9 cellular contexts compared by ENCODE assay signal in genomic region chr13:50106559-50106958, GRCh38.
DNase-seq lines count a peak whose midpoint lies in the region; ATAC-seq and TF ChIP-seq lines count a peak whose summit lies in the region.
"Had no signal": no experiment of that assay in that cellular context is flagged by ENCODE, and none has a peak within 500 bp of the region (broad histone marks: within the 10 kb centered on the region; RNA-seq: fewer than 3 reads in every experiment).

No MANE protein-coding gene starts in this region.

- peaks cover 19% of the 10 kb centered on the region for H3K4me1 ChIP-seq in CD8-positive, alpha-beta T cell (ENCODE audit: insufficient read depth, low read length)

- ATAC-seq in CD8-positive, alpha-beta T cell = peak; percentile 44
- peak; percentile 64 for ATAC-seq in GM19328 (IDR thresholded peaks at IDR 0.05; ENCODE audit: unreplicated experiment)
- ATAC-seq in HG03196 (IDR thresholded peaks at IDR 0.05; ENCODE audit: unreplicated experiment) = peak; percentile 85
- no peak for ATAC-seq in left ventricle myocardium superior

- no peak for DNase-seq in CD8-positive, alpha-beta T cell
- no peak for DNase-seq in activated T-helper 2 cell treated with anti-CD3 and anti-CD28 coated beads, Interferon-gamma antibody, Interleukin-2, Interleukin-4, amounts not matched to agents 10 μg/mL and 5 μg/mL and 100 μg/mL, durations not matched to agents 14 hours and 24 hours and 36 hours (ENCODE audit: low spot score)
- DNase-seq in NCI-H774 (lab: John Stamatoyannopoulos, UW) (no peak), NCI-H1694 (lab: John Stamatoyannopoulos, UW) (no peak), left ventricle myocardium superior (no peak), NCI-H2171 treated with DMSO at 0.1 percent for 48 hours (lab: John Stamatoyannopoulos, UW) (no peak)
- DNase-seq: EL had no signal

- H3K4me3 ChIP-seq in CD8-positive, alpha-beta T cell (ENCODE audit: low read depth, low read length) = no peak overlapping the region

- TF ChIP-seq CTCF in CD8-positive, alpha-beta T cell (IDR thresholded peaks at IDR 0.05) = no peak

- H3K27ac Mint-ChIP-seq in CD8-positive, alpha-beta T cell = peak overlapping the region; percentile 91
- peak overlapping the region; percentile 48 for H3K27ac Mint-ChIP-seq in activated T-helper 2 cell treated with anti-CD3 and anti-CD28 coated beads, Interferon-gamma antibody, Interleukin-2, Interleukin-4, amounts not matched to agents 10 μg/mL and 5 μg/mL and 100 μg/mL, durations not matched to agents 14 hours and 24 hours and 36 hours

- H3K27ac ChIP-seq in CD8-positive, alpha-beta T cell (ENCODE audit: low read depth, low read length) = no peak overlapping the region

- peaks cover 3% of the 10 kb centered on the region for H3K36me3 Mint-ChIP-seq in CD8-positive, alpha-beta T cell
- H3K36me3 Mint-ChIP-seq in activated T-helper 2 cell treated with anti-CD3 and anti-CD28 coated beads, Interferon-gamma antibody, Interleukin-2, Interleukin-4, amounts not matched to agents 10 μg/mL and 5 μg/mL and 100 μg/mL, durations not matched to agents 14 hours and 24 hours and 36 hours (ENCODE audit: low read depth) = peaks cover 24% of the 10 kb centered on the region

- intact Hi-C loops in CD8-positive, alpha-beta T cell (cut with DNase I, micrococcal nuclease) = loop anchor here in 1 of 2 experiments (1.0 to 2.0 kb wide), 2 partner anchors 18 to 24 kb away; no protein-coding TSS in a partner anchor
- intact Hi-C loops in activated T-helper 2 cell treated with anti-CD3 and anti-CD28 coated beads, Interferon-gamma antibody, Interleukin-2, Interleukin-4, amounts not matched to agents 10 μg/mL and 5 μg/mL and 100 μg/mL, durations not matched to agents 14 hours and 24 hours and 36 hours (cut with micrococcal nuclease) = loop anchor here (2.0 kb wide), 1 partner anchor 16 kb away; no protein-coding TSS in a partner anchor
- intact Hi-C loops in left ventricle myocardium superior (cut with micrococcal nuclease) = no loop called here

- no peaks in the 10 kb centered on the region for H3K9me3 Mint-ChIP-seq in CD8-positive, alpha-beta T cell
- no peaks in the 10 kb centered on the region for H3K9me3 Mint-ChIP-seq in activated T-helper 2 cell treated with anti-CD3 and anti-CD28 coated beads, Interferon-gamma antibody, Interleukin-2, Interleukin-4, amounts not matched to agents 10 μg/mL and 5 μg/mL and 100 μg/mL, durations not matched to agents 14 hours and 24 hours and 36 hours

- no peaks in the 10 kb centered on the region for H3K27me3 Mint-ChIP-seq in CD8-positive, alpha-beta T cell (ENCODE audit: low read depth)
- H3K27me3 Mint-ChIP-seq in activated T-helper 2 cell treated with anti-CD3 and anti-CD28 coated beads, Interferon-gamma antibody, Interleukin-2, Interleukin-4, amounts not matched to agents 10 μg/mL and 5 μg/mL and 100 μg/mL, durations not matched to agents 14 hours and 24 hours and 36 hours (ENCODE audit: low read depth) = no peaks in the 10 kb centered on the region

- no peaks in the 10 kb centered on the region for H3K9me3 ChIP-seq in CD8-positive, alpha-beta T cell (ENCODE audit: low read length)

- no peaks in the 10 kb centered on the region for H3K36me3 ChIP-seq in CD8-positive, alpha-beta T cell (ENCODE audit: insufficient read depth, low read length)

- peak overlapping the region; percentile 51 for H3K4me3 Mint-ChIP-seq in CD8-positive, alpha-beta T cell
- peak overlapping the region; percentile 28 for H3K4me3 Mint-ChIP-seq in activated T-helper 2 cell treated with anti-CD3 and anti-CD28 coated beads, Interferon-gamma antibody, Interleukin-2, Interleukin-4, amounts not matched to agents 10 μg/mL and 5 μg/mL and 100 μg/mL, durations not matched to agents 14 hours and 24 hours and 36 hours (ENCODE audit: low read depth)

- H3K4me1 Mint-ChIP-seq in CD8-positive, alpha-beta T cell (ENCODE audit: low read depth) = peaks cover 50% of the 10 kb centered on the region
- peaks cover 27% of the 10 kb centered on the region for H3K4me1 Mint-ChIP-seq in activated T-helper 2 cell treated with anti-CD3 and anti-CD28 coated beads, Interferon-gamma antibody, Interleukin-2, Interleukin-4, amounts not matched to agents 10 μg/mL and 5 μg/mL and 100 μg/mL, durations not matched to agents 14 hours and 24 hours and 36 hours (ENCODE audit: low read depth)

- POLR2A ChIA-PET in CD8-positive, alpha-beta T cell (lab: Charles Lee) = interaction anchor here (0.8 to 1.5 kb wide), 3 partner anchors 10 to 20 kb away, joined by 3 to 10 read pairs (median 8); no protein-coding TSS in a partner anchor

- CTCF ChIA-PET in CD8-positive, alpha-beta T cell (lab: Charles Lee) = interaction anchor here (2.0 kb wide), 1 partner anchor 21 kb away, joined by 12 read pairs; no protein-coding TSS in a partner anchor

- no peaks in the 10 kb centered on the region for H3K27me3 ChIP-seq in CD8-positive, alpha-beta T cell (ENCODE audit: insufficient read depth, low read length)
